7 cellular contexts compared by ENCODE assay signal in genomic region chrX:119067023-119067739, GRCh38. TPM values are rescaled to one million over a fixed set of nuclear protein-coding genes. Genes with fewer than 3 reads are reported as not detected.
A peak's percentile ranks its signal among the peaks of the same experiment; 100 is the strongest.
DNase-seq lines count a peak whose midpoint lies in the region; ATAC-seq, FAIRE-seq and TF ChIP-seq lines count a peak whose summit lies in the region.

No MANE protein-coding gene starts in this region.

- H3K79me1 ChIP-seq in IMR-90 (ENCODE audit: low read depth in 1 of 2, low read length in 2 of 2) = no peaks in the 10 kb centered on the region

- no peaks in the 10 kb centered on the region for H3K9me1 ChIP-seq in IMR-90 (ENCODE audit: insufficient read depth, low read length)

- TF ChIP-seq CTCF in GM06990 (IDR thresholded peaks at IDR 0.05; ENCODE audit: insufficient read depth, low read length, poor library complexity, severe bottlenecking) (peak; percentile 64), IMR-90 (conservative IDR thresholded peaks at IDR 0.05; ENCODE audit: low read depth, low read length) (peak; percentile 70), astrocyte (IDR thresholded peaks at IDR 0.05; ENCODE audit: insufficient read depth, low read depth, low read length) (peak; percentile 62), spleen (IDR thresholded peaks at IDR 0.05 in 8 of 11, conservative IDR thresholded peaks at IDR 0.05 in 3 of 11) (peak; percentile 17 to 80 (median 59))

- H3K36me3 ChIP-seq in GM06990 (ENCODE audit: control insufficient read depth, insufficient read depth, low read length) = no peaks in the 10 kb centered on the region
- no peaks in the 10 kb centered on the region for H3K36me3 ChIP-seq in IMR-90 (ENCODE audit: control insufficient read depth, insufficient read depth, low read length)
- H3K36me3 ChIP-seq in SJCRH30 = no peaks in the 10 kb centered on the region
- no peaks in the 10 kb centered on the region for H3K36me3 ChIP-seq in astrocyte (ENCODE audit: insufficient read depth, low read length)
- H3K36me3 ChIP-seq in spleen = no peaks in the 10 kb centered on the region

- in situ Hi-C loops in IMR-90 (cut with MboI; ENCODE audit: low sequenced_read_pairs) = no loop called here

- no peak overlapping the region for H4K91ac ChIP-seq in IMR-90 (ENCODE audit: insufficient read depth, low read depth, low read length)

- H3K27ac ChIP-seq in IMR-90 (ENCODE audit: insufficient read depth, low read length) (no peak overlapping the region), SJCRH30 (no peak overlapping the region), astrocyte (ENCODE audit: low read depth, low read length) (no peak overlapping the region), spleen (no peak overlapping the region)

- FAIRE-seq in astrocyte (lab: Jason Lieb, UNC) = no peak

- no peak overlapping the region for H2BK120ac ChIP-seq in IMR-90 (ENCODE audit: low read depth, low read length)

- TF ChIP-seq RAD21 in IMR-90 (IDR thresholded peaks at IDR 0.05; ENCODE audit: low read length) = peak; percentile 76

- H3K56ac ChIP-seq in IMR-90 (ENCODE audit: extremely low read depth, insufficient read depth, low read length) = no peak overlapping the region

- H3K23ac ChIP-seq in IMR-90 (ENCODE audit: low read depth, low read length) = no peak overlapping the region

- H4K20me1 ChIP-seq in IMR-90 (ENCODE audit: insufficient read depth, low read length) = no peaks in the 10 kb centered on the region
- no peaks in the 10 kb centered on the region for H4K20me1 ChIP-seq in astrocyte (ENCODE audit: insufficient read depth, low read length)

- H4K8ac ChIP-seq in IMR-90 (ENCODE audit: low read depth in 2 of 2, low read length in 2 of 2) = no peak overlapping the region

- H3K79me2 ChIP-seq in astrocyte (ENCODE audit: insufficient read depth, low read length) = no peaks in the 10 kb centered on the region

- H3K4ac ChIP-seq in IMR-90 (ENCODE audit: low read depth, low read length) = no peak overlapping the region

- no peak overlapping the region for H3K14ac ChIP-seq in IMR-90 (replicated peaks; ENCODE audit: low read depth, low read length)

- no peaks in the 10 kb centered on the region for H3K9me3 Mint-ChIP-seq in astrocyte (ENCODE audit: unreplicated experiment)

- no peaks in the 10 kb centered on the region for H3K36me3 Mint-ChIP-seq in astrocyte (ENCODE audit: low read depth, unreplicated experiment)

- no peak overlapping the region for H2AK9ac ChIP-seq in IMR-90 (replicated peaks; ENCODE audit: low read depth, low read length, poor library complexity)

- H3K27me3 Mint-ChIP-seq in astrocyte (ENCODE audit: low read depth, unreplicated experiment) = no peaks in the 10 kb centered on the region

- no peak overlapping the region for H4K5ac ChIP-seq in IMR-90 (ENCODE audit: low read depth, low read length)

- H3K9me3 ChIP-seq in IMR-90 (ENCODE audit: control insufficient read depth, insufficient read depth, low read length) (no peaks in the 10 kb centered on the region), SJCRH30 (replicated peaks) (no peaks in the 10 kb centered on the region; the same call in 1 of the 2 replicates), astrocyte (ENCODE audit: insufficient read depth, low read depth, low read length) (no peaks in the 10 kb centered on the region), spleen (no peaks in the 10 kb centered on the region)

- H3K9ac ChIP-seq in IMR-90 (ENCODE audit: low read depth, low read length) (no peak overlapping the region), astrocyte (ENCODE audit: low read length) (no peak overlapping the region)

- intact Hi-C loops in IMR-90 (cut with micrococcal nuclease) (loop anchor here (1.0 kb wide), 3 partner anchors 46 to 220 kb away; no protein-coding TSS in a partner anchor), spleen (cut with DNase I; ENCODE audit: low total_unique reads) (loop anchor here (5.0 kb wide), 1 partner anchor 220 kb away; no protein-coding TSS in a partner anchor)

- no peak overlapping the region for H2BK5ac ChIP-seq in IMR-90 (ENCODE audit: low read depth, low read length, poor library complexity, severe bottlenecking)

- WGBS in IMR-90 (ENCODE audit: extremely low coverage in 2 of 2, insufficient read length in 1 of 2), 2 experiments = no CpG with 5 or more reads among the region's 7 CpGs
- WGBS in spleen, 5 donors = 0 to 6% (median 2%) methylated on average over 7 of the region's 7 CpGs

- H3K4me1 Mint-ChIP-seq in astrocyte (ENCODE audit: low read depth, unreplicated experiment) = peaks cover 6% of the 10 kb centered on the region

- H2BK15ac ChIP-seq in IMR-90 (ENCODE audit: low read depth, low read length) = no peak overlapping the region

- H2AFZ ChIP-seq in IMR-90 (replicated peaks; ENCODE audit: low read length, poor library complexity) (no peak overlapping the region), astrocyte (ENCODE audit: low read depth, low read length) (no peak overlapping the region)

- no peak overlapping the region for H3K4me3 Mint-ChIP-seq in astrocyte (ENCODE audit: unreplicated experiment)

- POLR2A ChIA-PET in IMR-90 (lab: Charles Lee; ENCODE audit: unreplicated experiment) = no interaction called here

- H3K27me3 ChIP-seq in GM06990 (replicated peaks; ENCODE audit: control insufficient read depth, insufficient read depth, low read length) (no peaks in the 10 kb centered on the region; the same call in 1 of the 2 replicates), IMR-90 (ENCODE audit: control insufficient read depth, insufficient read depth, low read length) (peaks cover 8% of the 10 kb centered on the region), SJCRH30 (peaks cover 12% of the 10 kb centered on the region; the same call in 1 of the 2 replicates), astrocyte (ENCODE audit: insufficient read depth, low read length) (no peaks in the 10 kb centered on the region), spleen (replicated peaks in 1 of 7) (no peaks in the 10 kb centered on the region)

- no peak overlapping the region for H2AK5ac ChIP-seq in IMR-90 (ENCODE audit: low read depth, low read length)

- no peaks in the 10 kb centered on the region for H3K4me1 ChIP-seq in IMR-90 (ENCODE audit: control insufficient read depth, insufficient read depth, low read length)
- no peaks in the 10 kb centered on the region for H3K4me1 ChIP-seq in SJCRH30
- H3K4me1 ChIP-seq in astrocyte (ENCODE audit: insufficient read depth, low read length) = no peaks in the 10 kb centered on the region
- H3K4me1 ChIP-seq in spleen = no peaks in the 10 kb centered on the region

- H2BK20ac ChIP-seq in IMR-90 (ENCODE audit: low read depth, low read length) = no peak overlapping the region

- no peak overlapping the region for H3K4me3 ChIP-seq in GM06990 (replicated peaks; ENCODE audit: low read depth, low read length)
- no peak overlapping the region for H3K4me3 ChIP-seq in IMR-90 (ENCODE audit: insufficient read depth, low read depth, low read length)
- no peak overlapping the region for H3K4me3 ChIP-seq in SJCRH30
- H3K4me3 ChIP-seq in astrocyte (ENCODE audit: insufficient read depth, low read depth, low read length) = no peak overlapping the region
- H3K4me3 ChIP-seq in spleen = no peak overlapping the region

- no peak overlapping the region for H3K18ac ChIP-seq in IMR-90 (ENCODE audit: low read depth, low read length)

- TF ChIP-seq POLR2A in IMR-90 (IDR thresholded peaks at IDR 0.05; ENCODE audit: low read depth, low read length) = no peak
- TF ChIP-seq POLR2A in spleen (IDR thresholded peaks at IDR 0.05) = no peak

- peak; percentile 96 for ATAC-seq in IMR-90 (ENCODE audit: low read depth)
- no peak for ATAC-seq in GM18498 (IDR thresholded peaks at IDR 0.05; ENCODE audit: unreplicated experiment)

- DNase-seq in GM06990 (ENCODE audit: extremely low read depth, insufficient read length) (no peak), IMR-90 (peak; percentile 49), SJCRH30 (peak; percentile 60 to 80), astrocyte (ENCODE audit: low read depth) (peak; percentile 7), hippocampal formation (lab: John Stamatoyannopoulos, UW) (peak; percentile 6 to 21), spleen (no peak)

- H3K27ac Mint-ChIP-seq in astrocyte (ENCODE audit: unreplicated experiment) = no peak overlapping the region

- BruUV-seq in IMR-90 (replicated peaks; lab: Mats Ljungman, UMichigan) = no TSS peak

- dilution Hi-C loops in IMR-90 (cut with HindIII; ENCODE audit: low sequenced_read_pairs, unreplicated experiment) = no loop called here

- H3K4me2 ChIP-seq in IMR-90 (ENCODE audit: low read depth, low read length) (no peak overlapping the region), astrocyte (ENCODE audit: low read length) (no peak overlapping the region)

- CTCF ChIA-PET in IMR-90 (lab: Yijun Ruan, JAX) = interaction anchor here (0.6 to 1.2 kb wide), 8 partner anchors 9 to 219 kb away, joined by 3 to 5 read pairs (median 4); no protein-coding TSS in a partner anchor

TF ChIP-seq in IMR-90, 13 proteins besides CTCF, POLR2A, EP300 and RAD21:
- TF ChIP-seq ELK1 (IDR thresholded peaks at IDR 0.05; ENCODE audit: borderline replicate concordance, low read depth, low read length) = no peak
- peak; percentile 69 for TF ChIP-seq SMC3 (IDR thresholded peaks at IDR 0.05; ENCODE audit: low read depth, low read length)

RNA-seq across cellular contexts. Expression of gene CT47C1, which starts 5.6 kb away (rescaled TPM):
- total RNA-seq in IMR-90 (2012; rRNA removed) = not detected in 2 replicates
- not detected in 2 replicates for polyA plus RNA-seq in IMR-90 (2012; rRNA removed)
- not detected in 2 replicates for polyA plus RNA-seq in IMR-90 (2012; cell fraction: cytosol; rRNA removed)
- not detected in 2 replicates for polyA plus RNA-seq in IMR-90 (2012; cell fraction: nucleus; rRNA removed; ENCODE audit: low replicate concordance)
- not detected in 2 replicates for total RNA-seq in SJCRH30 (2014; rRNA removed; shearing (Covaris generic))
- not detected in 2 replicates for total RNA-seq in astrocyte
- not detected for total RNA-seq in spleen
- polyA plus RNA-seq in spleen = not detected

Comparison
In these comparisons a context has a peak if more than half of its experiments do, and no peak if none do; other contexts are left out.
1. DNase-seq: peak in IMR-90 (single experiment), SJCRH30 (2 of 2), astrocyte (single experiment) and hippocampal formation (2 of 2); none in GM06990 (single experiment) and spleen (single experiment).
2. Peak in every context shown above with its lines, with median percentiles within 50 percentile points of each other: CTCF ChIP-seq.